ENCODE assay signal across 8 cellular contexts in the genomic region with DNA sequence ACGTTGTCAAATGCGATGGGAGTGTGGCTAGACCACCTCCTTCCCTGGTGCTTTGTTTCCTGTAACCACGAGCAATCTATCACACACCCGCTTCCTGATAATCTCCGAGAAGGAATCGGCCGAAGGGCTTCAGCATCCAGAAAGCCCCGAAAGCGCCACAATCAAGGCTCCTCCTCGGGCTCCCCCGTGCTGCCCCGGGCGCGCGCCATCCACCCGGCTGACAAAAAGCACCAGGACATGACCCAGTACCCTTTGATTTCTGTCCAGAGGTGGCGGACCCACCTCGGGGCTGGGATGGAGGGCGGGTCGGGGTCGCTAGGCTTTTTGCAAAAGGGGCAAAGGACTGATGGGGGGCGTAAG. TPM values are rescaled to one million over a fixed set of nuclear protein-coding genes. Genes with fewer than 3 reads are reported as not detected.
DNase-seq lines count a peak whose midpoint lies in the region; ATAC-seq and TF ChIP-seq lines count a peak whose summit lies in the region.

No MANE protein-coding gene starts in this region.

- TF ChIP-seq CTCF in RWPE1 (conservative IDR thresholded peaks at IDR 0.05; ENCODE audit: low read depth): no peak

- no peak overlapping the region for H3K4ac ChIP-seq in trophoblast cell (ENCODE audit: low read depth, low read length)

- H3K4me1 ChIP-seq in esophagus (ENCODE audit: control insufficient read depth in 2 of 2, insufficient read depth in 2 of 2, low read length in 1 of 2): peaks cover 8 to 10% of the 10 kb centered on the region in 2 donors
- peaks cover 7 to 11% of the 10 kb centered on the region in 2 experiments for H3K4me1 ChIP-seq in trophoblast cell (ENCODE audit: control insufficient read depth in 1 of 2, insufficient read depth in 2 of 2, low read length in 2 of 2)

- peaks cover 0 to 5% of the 10 kb centered on the region in 2 donors for H3K36me3 ChIP-seq in esophagus (ENCODE audit: control insufficient read depth in 2 of 2, insufficient read depth in 2 of 2, low read length in 1 of 2)
- H3K36me3 ChIP-seq in trophoblast cell (ENCODE audit: control insufficient read depth in 1 of 2, insufficient read depth in 2 of 2, low read length in 2 of 2): peaks cover 14% of the 10 kb centered on the region in 2 experiments

- POLR2A ChIA-PET in RWPE1 (lab: Yijun Ruan, JAX; ENCODE audit: low non-redundant PET): no interaction called here

- peak overlapping the region; percentile 77 for H4K12ac ChIP-seq in trophoblast cell (ENCODE audit: low read depth, low read length)

- H3K18ac ChIP-seq in trophoblast cell (ENCODE audit: low read length): no peak overlapping the region

- peak overlapping the region; percentile 96 for H3K4me2 ChIP-seq in trophoblast cell (ENCODE audit: low read length)

- H3K27me3 ChIP-seq in esophagus (ENCODE audit: control insufficient read depth in 1 of 2, insufficient read depth in 2 of 2, low read length in 2 of 2): no peaks in the 10 kb centered on the region
- H3K27me3 ChIP-seq in trophoblast cell (ENCODE audit: insufficient read depth, low read length): no peaks in the 10 kb centered on the region

- H2AK5ac ChIP-seq in trophoblast cell (ENCODE audit: low read length): peak overlapping the region; percentile 23

- DNase-seq in GDM1 (lab: John Stamatoyannopoulos, UW): peak; percentile 28
- DNase-seq in RWPE1 (ENCODE audit: low spot score): no peak
- DNase-seq in trophoblast cell: no peak
- DNase-seq in pons (ENCODE audit: low spot score): no peak
- DNase-seq in CD1c-positive myeloid dendritic cell (ENCODE audit: extremely low spot score): no peak
- DNase-seq in head of caudate nucleus: no peak

- no peak overlapping the region for H2BK120ac ChIP-seq in trophoblast cell (ENCODE audit: insufficient read depth, low read length, poor library complexity)

- H3K9me3 ChIP-seq in esophagus (ENCODE audit: control insufficient read depth in 2 of 2, insufficient read depth in 1 of 2, low read depth in 1 of 2, low read length in 1 of 2) (no peaks in the 10 kb centered on the region), trophoblast cell (ENCODE audit: insufficient read depth, low read depth, low read length) (no peaks in the 10 kb centered on the region)

- no peak overlapping the region for H2BK12ac ChIP-seq in trophoblast cell (ENCODE audit: low read length)

- H3K27ac ChIP-seq in RWPE1: peak overlapping the region; percentile 81
- no peak overlapping the region for H3K27ac ChIP-seq in esophagus (ENCODE audit: low read depth in 2 of 2, low read length in 1 of 2)
- no peak overlapping the region for H3K27ac ChIP-seq in trophoblast cell (ENCODE audit: low read depth, low read length)

- WGBS in esophagus, 2 donors: 5 to 11% methylated on average over 22 of the region's 22 CpGs
- WGBS in trophoblast cell (ENCODE audit: extremely low coverage, insufficient coverage, insufficient read length): no CpG with 5 or more reads among the region's 22 CpGs

- H3K4me3 ChIP-seq in esophagus (ENCODE audit: low read depth in 1 of 2, low read length in 2 of 2) (peak overlapping the region; percentile 68 to 87), trophoblast cell (ENCODE audit: low read depth, low read length) (peak overlapping the region; percentile 72)

- H2AFZ ChIP-seq in trophoblast cell (ENCODE audit: insufficient read depth, low read length, poor library complexity): peak overlapping the region; percentile 84

- no peak for ATAC-seq in HG03135 (IDR thresholded peaks at IDR 0.05; ENCODE audit: unreplicated experiment)

- peaks cover 2% of the 10 kb centered on the region for H3K79me2 ChIP-seq in trophoblast cell (ENCODE audit: control insufficient read depth, insufficient read depth, low read length, poor library complexity)

- intact Hi-C loops in head of caudate nucleus (cut with DNase I): loop anchor here (5.0 kb wide), 1 partner anchor 42 kb away; no protein-coding TSS in a partner anchor

- no peak overlapping the region for H3K9ac ChIP-seq in trophoblast cell (ENCODE audit: low read length)

- peaks cover 6% of the 10 kb centered on the region for H3K79me1 ChIP-seq in trophoblast cell (ENCODE audit: low read length)

- peak overlapping the region; percentile 92 for H4K8ac ChIP-seq in trophoblast cell (ENCODE audit: low read depth, low read length)

- peak overlapping the region; percentile 39 for H4K91ac ChIP-seq in trophoblast cell (ENCODE audit: low read depth, low read length)

- CTCF ChIA-PET in RWPE1 (lab: Yijun Ruan, JAX): interaction anchor here (0.6 to 0.7 kb wide), 4 partner anchors 12 to 170 kb away, joined by 3 to 4 read pairs (median 4); no protein-coding TSS in a partner anchor

- no peak overlapping the region for H2BK5ac ChIP-seq in trophoblast cell (ENCODE audit: low read depth, low read length, poor library complexity)

- H3K14ac ChIP-seq in trophoblast cell (ENCODE audit: low read length): peak overlapping the region; percentile 41

- no peak overlapping the region for H3K23ac ChIP-seq in trophoblast cell (ENCODE audit: low read length)

RNA-seq across cellular contexts. Expression of a gene that starts 0.7 kb away (rescaled TPM):
- 1 to 10 TPM; 6.3 to 7.0 TPM for polyA plus RNA-seq in esophagus
- 8.6 and 8.7 TPM in 2 replicates for polyA plus RNA-seq in trophoblast cell (2013)

RNA-seq across cellular contexts. Expression of a gene that starts 21.3 kb away (rescaled TPM):
- polyA plus RNA-seq in esophagus: 1 to 10 TPM; 8.7 to 10.0 TPM
- 18.8 and 19.2 TPM in 2 replicates for polyA plus RNA-seq in trophoblast cell (2013)

RNA-seq across cellular contexts. Expression of a gene that starts 22.5 kb away (rescaled TPM):
- 10 to 100 TPM; 64.2 to 79.0 TPM for polyA plus RNA-seq in esophagus
- 45.3 and 47.2 TPM in 2 replicates for polyA plus RNA-seq in trophoblast cell (2013)

RNA-seq across cellular contexts. Expression of a gene that starts 45.3 kb away (rescaled TPM):
- 100 to 1,000 TPM; 292 to 300 TPM for polyA plus RNA-seq in esophagus
- 301 and 304 TPM in 2 replicates for polyA plus RNA-seq in trophoblast cell (2013)
